ENCODE assay signal across 18 cellular contexts in the genomic region with DNA sequence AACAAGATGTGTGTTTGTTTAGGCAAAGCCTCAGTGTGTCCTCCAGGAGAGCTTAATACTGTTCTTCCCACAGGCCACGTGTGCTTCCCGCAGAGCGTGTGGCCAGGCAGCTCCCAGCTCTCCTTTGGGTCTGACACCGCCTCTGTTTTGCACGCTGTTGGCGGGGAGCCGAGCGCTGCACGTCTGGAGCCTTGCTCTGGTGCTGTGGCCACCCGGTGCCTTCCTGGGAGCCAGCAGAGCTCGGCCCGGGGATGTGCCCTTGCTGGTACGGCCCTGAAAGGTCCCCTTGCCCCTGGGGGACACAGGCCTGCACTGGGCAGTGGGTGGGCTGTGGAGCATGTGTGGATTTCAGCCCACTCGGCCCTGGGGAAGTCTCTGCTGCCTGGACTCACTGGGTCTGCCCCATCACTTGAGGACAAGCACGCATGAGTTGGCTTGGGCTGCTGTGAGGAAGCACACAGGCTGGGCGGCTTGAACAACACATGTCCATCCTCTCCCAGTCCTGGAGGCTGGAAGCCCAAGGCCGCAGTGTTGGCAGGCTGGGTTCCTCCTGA.
DNase-seq lines count a peak whose midpoint lies in the region; ATAC-seq and TF ChIP-seq lines count a peak whose summit lies in the region.
"Had no signal": no experiment of that assay in that cellular context is flagged by ENCODE, and none has a peak within 500 bp of the region (broad histone marks: within the 10 kb centered on the region; RNA-seq: fewer than 3 reads in every experiment).

No MANE protein-coding gene starts in this region.

- H4K20me1 ChIP-seq in DND-41 (ENCODE audit: insufficient read depth, low read length): no peaks in the 10 kb centered on the region

- peaks cover 8% of the 10 kb centered on the region for H3K79me2 ChIP-seq in DND-41 (ENCODE audit: insufficient read depth, low read length)

- H3K27ac ChIP-seq in DND-41 (ENCODE audit: low read length): peak overlapping the region; percentile 33; the same call in 1 of the 2 replicates
- no peak overlapping the region for H3K27ac ChIP-seq in sigmoid colon
- H3K27ac ChIP-seq: epithelial cell of prostate, left lung had no signal

- TF ChIP-seq EP300 in sigmoid colon (IDR thresholded peaks at IDR 0.05): no peak

- no peak overlapping the region for H3K4me2 ChIP-seq in DND-41 (ENCODE audit: insufficient read depth, low read length)

- H3K4me3 ChIP-seq in DND-41 (ENCODE audit: low read depth in 1 of 2, low read length in 2 of 2) (no peak overlapping the region), sigmoid colon (no peak overlapping the region)
- H3K4me3 ChIP-seq: K562, left lung had no signal

- H3K9me3 ChIP-seq in DND-41 (ENCODE audit: insufficient read depth, low read length, severe bottlenecking): no peaks in the 10 kb centered on the region
- H3K9me3 ChIP-seq in sigmoid colon: no peaks in the 10 kb centered on the region
- H3K9me3 ChIP-seq: left lung had no signal

- no peak for ATAC-seq in DND-41 (ENCODE audit: insufficient read depth, low read depth)
- peak; percentile 77 for ATAC-seq in Right ventricle myocardium superior (ENCODE audit: poor library complexity)
- no peak for ATAC-seq in GM18870 (IDR thresholded peaks at IDR 0.05; ENCODE audit: unreplicated experiment)
- ATAC-seq: activated T-cell treated with anti-CD3 and anti-CD28 coated beads, Interleukin-2, amount 50 U/mL, for 4 hours; K562; left lung had no signal

- no peak for DNase-seq in DND-41
- peak; percentile 76 for DNase-seq in NCI-H526 treated with DMSO at 0.1 percent for 48 hours (lab: John Stamatoyannopoulos, UW)
- peak; percentile 66 for DNase-seq in Right ventricle myocardium superior
- DNase-seq in sigmoid colon: peak; percentile 88
- DNase-seq in HUDEP-2 (lab: John Stamatoyannopoulos, UW; ENCODE audit: unreplicated experiment in 76 of 76): no peak
- no peak for DNase-seq in activated gamma-delta T cell (lab: John Stamatoyannopoulos, UW)
- DNase-seq in pons (ENCODE audit: low spot score): no peak
- DNase-seq: activated CD4-positive, alpha-beta T cell treated with anti-CD3 and anti-CD28 coated beads, Interleukin-2, amount 10 ng/mL, durations not matched to agents 24 days and 14 days; activated T-cell treated with anti-CD3 and anti-CD28 coated beads, Interleukin-2, amount 50 U/mL, for 4 hours; C1 segment of cervical spinal cord; DMS79; HCEC 1CT; left lung; NCI-H1105 treated with DMSO at 0.1 percent for 48 hours; stimulated activated naive CD4-positive, alpha-beta T cell had no signal

- no peak for TF ChIP-seq CTCF in DND-41 (IDR thresholded peaks at IDR 0.05; ENCODE audit: borderline replicate concordance, extremely low read depth, low read length, poor library complexity, severe bottlenecking)
- no peak for TF ChIP-seq CTCF in sigmoid colon (IDR thresholded peaks at IDR 0.05)

- H3K4me1 ChIP-seq in DND-41 (ENCODE audit: insufficient read depth, low read length): peaks cover 36% of the 10 kb centered on the region
- H3K4me1 ChIP-seq in sigmoid colon: no peaks in the 10 kb centered on the region
- H3K4me1 ChIP-seq: left lung had no signal

- H2AFZ ChIP-seq in DND-41 (ENCODE audit: low read depth, low read length): no peak overlapping the region

- 66 to 73% methylated on average over 17 of the region's 17 CpGs for WGBS in sigmoid colon, 2 donors

- H3K27me3 ChIP-seq in DND-41 (ENCODE audit: insufficient read depth, low read length, poor library complexity) (no peaks in the 10 kb centered on the region), sigmoid colon (no peaks in the 10 kb centered on the region)

- no peak overlapping the region for H3K9ac ChIP-seq in DND-41 (ENCODE audit: low read depth, low read length)

- no peak for TF ChIP-seq POLR2A in sigmoid colon (IDR thresholded peaks at IDR 0.05)

- intact Hi-C loops in Right ventricle myocardium superior (cut with DNase I) (no loop called here), sigmoid colon (cut with DNase I) (no loop called here)

- H3K36me3 ChIP-seq in DND-41 (ENCODE audit: insufficient read depth, low read length) (peaks cover 4% of the 10 kb centered on the region; the same call in 1 of the 2 replicates), sigmoid colon (no peaks in the 10 kb centered on the region)
- H3K36me3 ChIP-seq: left lung had no signal

Comparison
In these comparisons a context has a peak if more than half of its experiments do, and no peak if none do; other contexts are left out.
1. DNase-seq: peak in NCI-H526 treated with DMSO at 0.1 percent for 48 hours (single experiment), Right ventricle myocardium superior (single experiment) and sigmoid colon (single experiment); none in DND-41 (single experiment), HUDEP-2 (0 of 76), activated gamma-delta T cell (single experiment) and pons (single experiment).